Comparison of ENCODE assay signal across 8 cellular contexts in the genomic region with DNA sequence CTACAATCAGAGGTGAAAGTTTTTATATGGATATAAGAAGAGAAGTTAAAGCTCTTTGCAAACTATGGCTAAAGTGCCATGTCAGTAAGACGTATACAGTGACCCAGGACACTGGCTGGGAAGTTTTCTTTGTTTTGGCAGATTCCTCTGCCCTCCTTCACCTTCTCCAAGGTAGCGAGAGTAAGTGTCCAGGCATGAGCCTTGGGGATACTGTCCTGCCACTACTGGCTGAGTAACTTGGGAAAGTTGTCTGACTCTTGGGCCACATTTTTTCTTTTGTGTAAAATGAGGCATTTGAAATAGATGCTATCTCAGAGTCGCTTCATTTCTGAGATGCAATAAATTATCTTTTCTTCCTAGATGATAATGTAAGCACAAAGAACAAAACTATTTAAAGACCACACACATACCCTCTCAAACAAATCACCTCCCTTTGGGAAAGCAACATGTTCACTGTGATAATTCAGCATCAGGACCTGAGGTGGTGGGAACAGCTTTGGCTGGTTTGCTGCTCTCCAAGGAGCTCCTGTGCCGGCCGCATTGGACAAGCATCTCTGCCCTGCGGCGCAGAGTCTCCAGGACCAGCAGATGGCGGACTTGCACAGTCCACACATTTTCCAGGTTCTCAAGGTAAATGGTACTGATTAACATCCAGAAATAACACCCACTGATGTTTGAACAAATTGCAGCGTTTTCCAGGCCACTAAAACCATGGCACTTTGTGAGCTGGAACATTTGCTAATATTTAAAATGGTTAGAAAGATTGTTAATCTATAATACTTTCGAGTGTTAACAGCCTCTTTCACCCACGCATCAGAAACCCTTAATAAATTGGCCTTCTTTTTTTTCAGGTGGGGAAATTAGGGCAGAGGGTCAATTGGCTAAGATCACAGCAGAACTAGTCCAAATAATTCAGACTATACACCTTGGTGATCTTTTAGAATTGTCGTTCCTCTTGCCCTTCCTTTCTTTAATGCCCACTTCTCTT.
A peak's percentile ranks its signal among the peaks of the same experiment; 100 is the strongest.
DNase-seq lines count a peak whose midpoint lies in the region; ATAC-seq and TF ChIP-seq lines count a peak whose summit lies in the region.

No MANE protein-coding gene starts in this region.

- H3K4me1 Mint-ChIP-seq in nephron, result no peaks in the 10 kb centered on the region
- no peaks in the 10 kb centered on the region for H3K4me1 Mint-ChIP-seq in stimulated activated memory B cell treated with anti-CD40 and anti-IgM and Interleukin-4, amounts not matched to agents 10 μg/mL and 1 μg/mL and 100 μg/mL, for 72 hours

- no peak overlapping the region for H3K27ac ChIP-seq in VCaP

- no peak overlapping the region for H3K27ac Mint-ChIP-seq in nephron
- no peak overlapping the region for H3K27ac Mint-ChIP-seq in stimulated activated memory B cell treated with anti-CD40 and anti-IgM and Interleukin-4, amounts not matched to agents 10 μg/mL and 1 μg/mL and 100 μg/mL, for 72 hours

- peak; percentile 28 for DNase-seq in NK-92 treated with Interleukin-12 subunit alpha and Interleukin-12 subunit beta, amount 100 ng/mL, for 24 hours (lab: John Stamatoyannopoulos, UW)
- DNase-seq in NK-92 (lab: John Stamatoyannopoulos, UW; ENCODE audit: unreplicated experiment), result no peak
- peak; percentile 70 for DNase-seq in NCI-H187 treated with DMSO at 0.1 percent for 48 hours (lab: John Stamatoyannopoulos, UW)

- H3K27me3 Mint-ChIP-seq in nephron (ENCODE audit: low read depth), result peaks cover 17% of the 10 kb centered on the region
- H3K27me3 Mint-ChIP-seq in stimulated activated memory B cell treated with anti-CD40 and anti-IgM and Interleukin-4, amounts not matched to agents 10 μg/mL and 1 μg/mL and 100 μg/mL, for 72 hours, result peaks cover 16% of the 10 kb centered on the region

- ATAC-seq in HG02678 (IDR thresholded peaks at IDR 0.05; ENCODE audit: unreplicated experiment) (peak; percentile 69), esophagus mucosa (peak; percentile 82)
- no peak for ATAC-seq in stimulated activated memory B cell treated with anti-CD40 and anti-IgM and Interleukin-4, amounts not matched to agents 10 μg/mL and 1 μg/mL and 100 μg/mL, for 72 hours

- H3K9me3 Mint-ChIP-seq in nephron, result no peaks in the 10 kb centered on the region
- no peaks in the 10 kb centered on the region for H3K9me3 Mint-ChIP-seq in stimulated activated memory B cell treated with anti-CD40 and anti-IgM and Interleukin-4, amounts not matched to agents 10 μg/mL and 1 μg/mL and 100 μg/mL, for 72 hours

- TF ChIP-seq CTCF in VCaP (conservative IDR thresholded peaks at IDR 0.05), result peak; percentile 96
- peak; percentile 80 to 90 (median 82) for TF ChIP-seq CTCF in nephron (IDR thresholded peaks at IDR 0.05; ENCODE audit: unreplicated experiment in 3 of 3)

- no peaks in the 10 kb centered on the region for H3K36me3 Mint-ChIP-seq in nephron (ENCODE audit: low read depth)
- no peaks in the 10 kb centered on the region for H3K36me3 Mint-ChIP-seq in stimulated activated memory B cell treated with anti-CD40 and anti-IgM and Interleukin-4, amounts not matched to agents 10 μg/mL and 1 μg/mL and 100 μg/mL, for 72 hours

- H3K4me3 Mint-ChIP-seq in nephron, result no peak overlapping the region
- H3K4me3 Mint-ChIP-seq in stimulated activated memory B cell treated with anti-CD40 and anti-IgM and Interleukin-4, amounts not matched to agents 10 μg/mL and 1 μg/mL and 100 μg/mL, for 72 hours, result no peak overlapping the region
